ENCODE assay signal across 14 cellular contexts in the genomic region with DNA sequence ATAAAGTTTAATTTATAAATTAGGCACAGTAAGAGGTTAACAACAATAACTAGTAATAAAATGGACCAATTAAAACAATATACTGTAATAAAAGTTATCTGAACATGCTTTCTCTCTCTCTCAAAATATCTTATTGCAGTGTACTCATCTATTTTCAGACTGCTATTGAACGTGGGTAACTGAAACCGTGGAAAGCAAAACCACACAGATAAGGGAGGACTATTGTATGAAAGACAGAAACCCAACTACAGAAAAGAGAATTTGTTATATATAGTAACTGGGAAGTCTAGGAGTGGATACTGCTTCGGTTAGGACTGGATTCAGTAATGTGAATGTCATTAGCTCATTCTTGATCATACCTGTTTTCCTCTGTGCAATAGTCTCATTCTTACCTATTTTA.
"Had no signal": no experiment of that assay in that cellular context is flagged by ENCODE, and none has a peak within 500 bp of the region (broad histone marks: within the 10 kb centered on the region; RNA-seq: fewer than 3 reads in every experiment).

No MANE protein-coding gene starts in this region.

- DNase-seq: activated CD4-positive, alpha-beta T cell treated with anti-CD3 and anti-CD28 coated beads, Interleukin-2, amount 10 ng/mL, durations not matched to agents 7 days and 5 days; activated CD8-positive, alpha-beta T cell treated with anti-CD3 and anti-CD28 coated beads, Interleukin-2, amount 10 ng/mL, durations not matched to agents 7 days and 5 days; activated naive CD4-positive, alpha-beta T cell treated with Interleukin-2 at 50 U/mL for 16 hours; activated T-cell treated with anti-CD3 and anti-CD28 coated beads, Interleukin-2, amount 50 U/mL, for 24 hours; kidney glomerular epithelial cell; mucosa of descending colon; stimulated activated CD8-positive, alpha-beta memory T cell treated with anti-CD3 and anti-CD28 coated beads, Interleukin-4, amount 100 ng/mL, for 48 hours; upper lobe of right lung had no signal

- H3K27me3 Mint-ChIP-seq: activated T-cell treated with anti-CD3 and anti-CD28 coated beads, Interleukin-2, amount 50 U/mL, for 24 hours had no signal

- H3K4me1 Mint-ChIP-seq: activated CD4-positive, alpha-beta T cell treated with anti-CD3 and anti-CD28 coated beads, Interleukin-2, amount 10 ng/mL, durations not matched to agents 7 days and 5 days had no signal

- H2AFZ ChIP-seq: parathyroid adenoma had no signal

- H3K4me1 ChIP-seq: parathyroid adenoma, upper lobe of right lung had no signal

- H3K36me3 ChIP-seq: neutrophil, upper lobe of right lung had no signal

- H3K9ac ChIP-seq: parathyroid adenoma had no signal

- H3K27ac Mint-ChIP-seq: activated CD4-positive, alpha-beta T cell treated with anti-CD3 and anti-CD28 coated beads, Interleukin-2, amount 10 ng/mL, durations not matched to agents 7 days and 5 days; activated CD8-positive, alpha-beta T cell treated with anti-CD3 and anti-CD28 coated beads, Interleukin-2, amount 10 ng/mL, durations not matched to agents 7 days and 5 days; activated T-cell treated with anti-CD3 and anti-CD28 coated beads, Interleukin-2, amount 50 U/mL, for 24 hours; activated T-helper 2 cell treated with anti-CD3 and anti-CD28 coated beads, Interferon-gamma antibody, Interleukin-2, Interleukin-4, amounts not matched to agents 10 μg/mL and 5 μg/mL and 100 μg/mL, durations not matched to agents 14 hours and 24 hours and 36 hours; naive thymus-derived CD4-positive, alpha-beta T cell; T-helper 1 cell treated with Interleukin-12 subunit alpha and Interleukin-12 subunit beta and Interleukin-4 antibody, amounts not matched to agents 30 μg/mL and 1 μg/mL, for 36 hours had no signal

- H3K4me3 Mint-ChIP-seq: activated CD4-positive, alpha-beta T cell treated with anti-CD3 and anti-CD28 coated beads, Interleukin-2, amount 10 ng/mL, durations not matched to agents 7 days and 5 days; activated CD8-positive, alpha-beta T cell treated with anti-CD3 and anti-CD28 coated beads, Interleukin-2, amount 10 ng/mL, durations not matched to agents 7 days and 5 days; activated T-cell treated with anti-CD3 and anti-CD28 coated beads, Interleukin-2, amount 50 U/mL, for 24 hours; naive thymus-derived CD4-positive, alpha-beta T cell; T-helper 1 cell treated with Interleukin-12 subunit alpha and Interleukin-12 subunit beta and Interleukin-4 antibody, amounts not matched to agents 30 μg/mL and 1 μg/mL, for 36 hours had no signal

- H3K9me3 ChIP-seq: mucosa of descending colon, neutrophil, upper lobe of right lung had no signal

- ATAC-seq: mucosa of descending colon, upper lobe of right lung had no signal

- H3K79me2 ChIP-seq: parathyroid adenoma had no signal

- H3K27me3 ChIP-seq: foreskin keratinocyte, neutrophil, upper lobe of right lung had no signal

- H3K4me3 ChIP-seq: mucosa of descending colon, upper lobe of right lung had no signal

- H3K27ac ChIP-seq: foreskin keratinocyte, neutrophil, parathyroid adenoma, upper lobe of right lung had no signal
